ENCODE assay signal across 11 cellular contexts in the genomic region with DNA sequence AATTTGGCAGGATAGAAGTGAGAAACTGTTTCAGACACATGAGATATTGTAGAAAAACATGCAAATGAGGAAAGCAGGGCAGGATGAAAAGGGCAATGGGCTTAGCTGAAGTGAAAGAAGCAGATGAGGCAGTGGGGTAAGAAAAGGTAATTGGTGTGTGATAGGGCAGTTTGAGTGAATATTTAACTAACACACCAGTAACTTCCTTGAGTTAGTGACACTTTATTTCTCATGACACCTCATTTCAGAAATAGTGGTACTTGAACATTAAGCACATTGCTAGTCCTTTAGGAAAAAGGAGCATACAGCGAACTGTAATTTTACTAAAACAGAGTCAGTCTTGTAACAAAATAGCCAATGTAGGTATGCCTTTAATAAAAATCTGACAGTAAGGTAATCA.
DNase-seq lines count a peak whose midpoint lies in the region; ATAC-seq and TF ChIP-seq lines count a peak whose summit lies in the region.
"Had no signal": no experiment of that assay in that cellular context is flagged by ENCODE, and none has a peak within 500 bp of the region (broad histone marks: within the 10 kb centered on the region; RNA-seq: fewer than 3 reads in every experiment).

No MANE protein-coding gene starts in this region.

- intact Hi-C loops in transverse colon (cut with DNase I; ENCODE audit: low total_unique reads): no loop called here

- no peak for TF ChIP-seq EP300 in transverse colon (IDR thresholded peaks at IDR 0.05; ENCODE audit: low read depth)

- no peak for TF ChIP-seq CTCF in mesothelial cell of epicardium (IDR thresholded peaks at IDR 0.05; ENCODE audit: unreplicated experiment)
- TF ChIP-seq CTCF in transverse colon (IDR thresholded peaks at IDR 0.05): no peak

- H3K36me3 ChIP-seq in transverse colon: no peaks in the 10 kb centered on the region
- H3K36me3 ChIP-seq: Peyer's patch had no signal

- H3K36me3 Mint-ChIP-seq in mesothelial cell of epicardium: peaks cover 3% of the 10 kb centered on the region

- H3K9me3 Mint-ChIP-seq in mesothelial cell of epicardium: peaks cover 13% of the 10 kb centered on the region

- no peak overlapping the region for H3K27ac Mint-ChIP-seq in mesothelial cell of epicardium
- H3K27ac Mint-ChIP-seq: CD8-positive, alpha-beta memory T cell had no signal

- ATAC-seq in GM19023 (IDR thresholded peaks at IDR 0.05; ENCODE audit: unreplicated experiment): peak; percentile 95
- ATAC-seq in GM21619 (IDR thresholded peaks at IDR 0.05; ENCODE audit: unreplicated experiment): peak; percentile 97
- ATAC-seq in HG03103 (IDR thresholded peaks at IDR 0.05; ENCODE audit: low read depth, unreplicated experiment): peak; percentile 64

- no peak overlapping the region for H3K4me3 ChIP-seq in transverse colon
- H3K4me3 ChIP-seq: Peyer's patch had no signal

- no peak overlapping the region for H3K27ac ChIP-seq in transverse colon
- H3K27ac ChIP-seq: epithelial cell of prostate, Peyer's patch had no signal

- H3K27me3 Mint-ChIP-seq in mesothelial cell of epicardium (ENCODE audit: low read depth): no peaks in the 10 kb centered on the region
- H3K27me3 Mint-ChIP-seq: CD8-positive, alpha-beta memory T cell had no signal

- no peak overlapping the region for H3K4me3 Mint-ChIP-seq in mesothelial cell of epicardium
- H3K4me3 Mint-ChIP-seq: CD8-positive, alpha-beta memory T cell had no signal

- H3K27me3 ChIP-seq in transverse colon: no peaks in the 10 kb centered on the region
- H3K27me3 ChIP-seq: Peyer's patch had no signal

- H3K4me1 ChIP-seq in transverse colon: no peaks in the 10 kb centered on the region
- H3K4me1 ChIP-seq: Peyer's patch had no signal

- 77 to 78% methylated on average over 1 of the region's 1 CpG for WGBS in transverse colon (ENCODE audit: low coverage in 1 of 2), 2 donors

- DNase-seq in kidney tubule cell (ENCODE audit: low spot score): peak; percentile 25
- DNase-seq in mesothelial cell of epicardium (ENCODE audit: low spot score in 2 of 2, unreplicated experiment in 2 of 2): no peak
- DNase-seq in transverse colon: no peak
- DNase-seq in mucosa of gallbladder (ENCODE audit: low spot score): no peak
- no peak for DNase-seq in NCI-H526 treated with DMSO at 0.1 percent for 48 hours (lab: John Stamatoyannopoulos, UW)
- DNase-seq: CD8-positive, alpha-beta memory T cell; Peyer's patch had no signal

- H3K9me3 ChIP-seq in transverse colon: no peaks in the 10 kb centered on the region
- H3K9me3 ChIP-seq: Peyer's patch had no signal

- H3K4me1 Mint-ChIP-seq in mesothelial cell of epicardium: peaks cover 3% of the 10 kb centered on the region

- TF ChIP-seq POLR2A in transverse colon (IDR thresholded peaks at IDR 0.05): no peak

- in situ Hi-C loops in transverse colon (cut with MboI; ENCODE audit: low pct_ligation_motif_present in 1 of 4, low pct_unique_long_range_greater_than_20kb in 1 of 4, low sequenced_read_pairs in 3 of 4): no loop called here
